ENCODE assay signal across 2 cellular contexts in genomic region chr9:125428515-125429467, GRCh38.
TF ChIP-seq lines count a peak whose summit lies in the region.

No MANE protein-coding gene starts in this region.

TF ChIP-seq in HCT116, 20 proteins besides CTCF, POLR2A, EP300 and RAD21 (continued from another document):
- TF ChIP-seq ELF1 (IDR thresholded peaks at IDR 0.05; ENCODE audit: borderline replicate concordance, low read depth) (no peak), POLR2AphosphoS5 (IDR thresholded peaks at IDR 0.05; ENCODE audit: low read depth, low read length) (no peak), YY1 (IDR thresholded peaks at IDR 0.05; ENCODE audit: extremely low read depth, insufficient replicate concordance, low read depth, low read length) (no peak), EZH2 (IDR thresholded peaks at IDR 0.05) (no peak), CBX3 (IDR thresholded peaks at IDR 0.05; ENCODE audit: low read depth) (no peak), SRF (IDR thresholded peaks at IDR 0.05; ENCODE audit: low read depth) (no peak), TCF7L2 (IDR thresholded peaks at IDR 0.05; ENCODE audit: borderline replicate concordance, extremely low read depth, insufficient read depth, insufficient read length) (no peak), MAX (IDR thresholded peaks at IDR 0.05) (no peak), CEBPB (IDR thresholded peaks at IDR 0.05; ENCODE audit: low read depth) (no peak)

TF ChIP-seq in GM12878, 131 proteins besides CTCF, POLR2A, EP300 and RAD21 (continued from another document):
- TF ChIP-seq TCF12 (IDR thresholded peaks at IDR 0.05; ENCODE audit: low read depth, low read length) (no peak), BCL3 (IDR thresholded peaks at IDR 0.05; ENCODE audit: borderline replicate concordance, insufficient read depth, low read depth, low read length, poor library complexity, severe bottlenecking) (peak; percentile 72)
